7 cellular contexts compared by ENCODE assay signal in the genomic region with DNA sequence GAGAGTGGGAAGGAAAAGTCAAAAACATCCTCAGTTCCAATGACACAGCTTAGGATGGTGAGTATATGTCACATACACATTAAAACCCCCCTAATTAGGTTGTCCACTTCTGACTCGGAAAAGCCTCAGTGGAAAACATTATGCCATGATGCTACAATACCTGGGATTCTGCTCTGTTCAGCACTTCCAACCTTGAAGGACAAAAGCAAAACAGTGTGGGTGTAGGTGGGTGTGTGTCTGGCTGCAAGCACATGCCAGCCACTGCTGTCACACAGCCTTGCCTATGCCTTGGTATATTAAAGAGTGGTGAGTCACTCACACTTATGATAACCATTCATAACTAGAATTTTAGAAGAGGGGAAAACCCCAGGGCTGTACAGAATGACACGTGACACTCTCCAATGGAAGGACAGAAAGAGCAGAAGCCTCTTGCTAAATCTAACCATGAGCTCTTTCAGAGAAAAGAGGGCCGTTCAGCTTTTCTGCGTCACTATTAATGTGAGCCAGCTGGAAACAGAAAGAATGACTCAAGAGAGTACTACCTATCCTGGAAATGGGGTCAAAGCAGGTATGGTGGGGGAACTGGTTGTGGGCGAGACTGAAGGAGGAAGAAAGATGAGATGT.
DNase-seq lines count a peak whose midpoint lies in the region; ATAC-seq and FAIRE-seq lines count a peak whose summit lies in the region.

No MANE protein-coding gene starts in this region.

- in situ Hi-C loops in G401 (cut with HindIII; ENCODE audit: low sequenced_read_pairs) = no loop called here

- H3K27me3 Mint-ChIP-seq in activated CD4-positive, alpha-beta T cell treated with anti-CD3 and anti-CD28 coated beads, Interleukin-2, amount 10 ng/mL, durations not matched to agents 24 days and 14 days = no peaks in the 10 kb centered on the region
- H3K27me3 Mint-ChIP-seq in naive B cell = no peaks in the 10 kb centered on the region

- peaks cover 17% of the 10 kb centered on the region for H3K9me3 Mint-ChIP-seq in activated CD4-positive, alpha-beta T cell treated with anti-CD3 and anti-CD28 coated beads, Interleukin-2, amount 10 ng/mL, durations not matched to agents 24 days and 14 days
- peaks cover 8 to 58% (median 22%) of the 10 kb centered on the region in 7 donors for H3K9me3 Mint-ChIP-seq in naive B cell

- peaks cover 22% of the 10 kb centered on the region for H3K4me1 Mint-ChIP-seq in activated CD4-positive, alpha-beta T cell treated with anti-CD3 and anti-CD28 coated beads, Interleukin-2, amount 10 ng/mL, durations not matched to agents 24 days and 14 days
- H3K4me1 Mint-ChIP-seq in naive B cell = peaks cover 3 to 7% (median 5%) of the 10 kb centered on the region in 3 donors

- H3K27ac Mint-ChIP-seq in activated CD4-positive, alpha-beta T cell treated with anti-CD3 and anti-CD28 coated beads, Interleukin-2, amount 10 ng/mL, durations not matched to agents 24 days and 14 days = peak overlapping the region; percentile 94
- H3K27ac Mint-ChIP-seq in naive B cell = no peak overlapping the region

- peaks cover 11% of the 10 kb centered on the region for H3K36me3 Mint-ChIP-seq in activated CD4-positive, alpha-beta T cell treated with anti-CD3 and anti-CD28 coated beads, Interleukin-2, amount 10 ng/mL, durations not matched to agents 24 days and 14 days (ENCODE audit: low read depth)
- H3K36me3 Mint-ChIP-seq in naive B cell = peaks cover 12 to 13% of the 10 kb centered on the region in 2 donors

- peak; percentile 30 for DNase-seq in GM19239 (ENCODE audit: insufficient read length, low spot score)
- DNase-seq in activated CD4-positive, alpha-beta T cell treated with anti-CD3 and anti-CD28 coated beads, Interleukin-2, amount 10 ng/mL, durations not matched to agents 24 days and 14 days = peak; percentile 83
- DNase-seq in naive B cell = no peak
- DNase-seq in NCI-H1436 (lab: John Stamatoyannopoulos, UW) = no peak
- DNase-seq in G401 (ENCODE audit: low spot score) = no peak
- no peak for DNase-seq in SHP77 (lab: John Stamatoyannopoulos, UW)

- intact Hi-C loops in activated CD4-positive, alpha-beta T cell treated with anti-CD3 and anti-CD28 coated beads, Interleukin-2, amount 10 ng/mL, durations not matched to agents 24 days and 14 days (cut with micrococcal nuclease) = loop anchor here (1.0 to 10.0 kb wide), 8 partner anchors 91 to 409 kb away; partner anchors contain the start of gene TET2

- peak overlapping the region; percentile 61 for H3K4me3 Mint-ChIP-seq in activated CD4-positive, alpha-beta T cell treated with anti-CD3 and anti-CD28 coated beads, Interleukin-2, amount 10 ng/mL, durations not matched to agents 24 days and 14 days
- peak overlapping the region in 1 of 8 donors; percentile 30 for H3K4me3 Mint-ChIP-seq in naive B cell

- peak; percentile 93 for FAIRE-seq in GM19239 (lab: Jason Lieb, UNC)

- ATAC-seq in HG03025 (IDR thresholded peaks at IDR 0.05; ENCODE audit: low FRiP score, unreplicated experiment) = peak; percentile 89
- ATAC-seq in naive B cell (ENCODE audit: low read depth in 2 of 2) = peak; percentile 47 to 86

Comparison
In these comparisons a context has a peak if more than half of its experiments do, and no peak if none do; other contexts are left out.
1. DNase-seq: peak in GM19239 (single experiment) and activated CD4-positive, alpha-beta T cell treated with anti-CD3 and anti-CD28 coated beads, Interleukin-2, amount 10 ng/mL, durations not matched to agents 24 days and 14 days (single experiment); none in naive B cell (single experiment), NCI-H1436 (single experiment), G401 (single experiment) and SHP77 (0 of 2).